In genomic region chr13:97273341-97273831, GRCh38 we compare ENCODE assay signal across 1 cellular context.
TF ChIP-seq lines count a peak whose summit lies in the region.

No MANE protein-coding gene starts in this region.

TF ChIP-seq in HCT116, 20 proteins besides CTCF, POLR2A, EP300 and RAD21:
- TF ChIP-seq ZNF274 (IDR thresholded peaks at IDR 0.05; ENCODE audit: low read depth, low read length) (no peak), REST (IDR thresholded peaks at IDR 0.05; ENCODE audit: low read depth) (no peak), JUND (IDR thresholded peaks at IDR 0.05) (no peak), SIN3A (IDR thresholded peaks at IDR 0.05; ENCODE audit: low read depth) (no peak), YY1 (IDR thresholded peaks at IDR 0.05; ENCODE audit: extremely low read depth, insufficient replicate concordance, low read depth, low read length) (no peak), EZH2phosphoT487 (IDR thresholded peaks at IDR 0.05; ENCODE audit: borderline replicate concordance) (no peak), SP1 (IDR thresholded peaks at IDR 0.05; ENCODE audit: low read depth) (no peak), ZFX (IDR thresholded peaks at IDR 0.05) (no peak), TCF7L2 (IDR thresholded peaks at IDR 0.05; ENCODE audit: borderline replicate concordance, extremely low read depth, insufficient read depth, insufficient read length) (no peak), ELF1 (IDR thresholded peaks at IDR 0.05; ENCODE audit: borderline replicate concordance, low read depth) (no peak), SRF (IDR thresholded peaks at IDR 0.05; ENCODE audit: low read depth) (no peak), POLR2AphosphoS5 (IDR thresholded peaks at IDR 0.05; ENCODE audit: low read depth, low read length) (no peak), EGR1 (IDR thresholded peaks at IDR 0.05; ENCODE audit: low read depth) (no peak), FOSL1 (IDR thresholded peaks at IDR 0.05; ENCODE audit: low read depth) (no peak), CEBPB (IDR thresholded peaks at IDR 0.05; ENCODE audit: low read depth) (no peak), EZH2 (IDR thresholded peaks at IDR 0.05) (no peak), ZBTB33 (IDR thresholded peaks at IDR 0.05; ENCODE audit: extremely low read depth, insufficient replicate concordance, low read length) (no peak), CBX3 (IDR thresholded peaks at IDR 0.05; ENCODE audit: low read depth) (no peak)
- TF ChIP-seq, protein P1, sequence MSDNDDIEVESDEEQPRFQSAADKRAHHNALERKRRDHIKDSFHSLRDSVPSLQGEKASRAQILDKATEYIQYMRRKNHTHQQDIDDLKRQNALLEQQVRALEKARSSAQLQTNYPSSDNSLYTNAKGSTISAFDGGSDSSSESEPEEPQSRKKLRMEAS (IDR thresholded peaks at IDR 0.05), result no peak
- TF ChIP-seq, protein P2, sequence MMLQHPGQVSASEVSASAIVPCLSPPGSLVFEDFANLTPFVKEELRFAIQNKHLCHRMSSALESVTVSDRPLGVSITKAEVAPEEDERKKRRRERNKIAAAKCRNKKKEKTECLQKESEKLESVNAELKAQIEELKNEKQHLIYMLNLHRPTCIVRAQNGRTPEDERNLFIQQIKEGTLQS (IDR thresholded peaks at IDR 0.05), result no peak
